In the genomic region with DNA sequence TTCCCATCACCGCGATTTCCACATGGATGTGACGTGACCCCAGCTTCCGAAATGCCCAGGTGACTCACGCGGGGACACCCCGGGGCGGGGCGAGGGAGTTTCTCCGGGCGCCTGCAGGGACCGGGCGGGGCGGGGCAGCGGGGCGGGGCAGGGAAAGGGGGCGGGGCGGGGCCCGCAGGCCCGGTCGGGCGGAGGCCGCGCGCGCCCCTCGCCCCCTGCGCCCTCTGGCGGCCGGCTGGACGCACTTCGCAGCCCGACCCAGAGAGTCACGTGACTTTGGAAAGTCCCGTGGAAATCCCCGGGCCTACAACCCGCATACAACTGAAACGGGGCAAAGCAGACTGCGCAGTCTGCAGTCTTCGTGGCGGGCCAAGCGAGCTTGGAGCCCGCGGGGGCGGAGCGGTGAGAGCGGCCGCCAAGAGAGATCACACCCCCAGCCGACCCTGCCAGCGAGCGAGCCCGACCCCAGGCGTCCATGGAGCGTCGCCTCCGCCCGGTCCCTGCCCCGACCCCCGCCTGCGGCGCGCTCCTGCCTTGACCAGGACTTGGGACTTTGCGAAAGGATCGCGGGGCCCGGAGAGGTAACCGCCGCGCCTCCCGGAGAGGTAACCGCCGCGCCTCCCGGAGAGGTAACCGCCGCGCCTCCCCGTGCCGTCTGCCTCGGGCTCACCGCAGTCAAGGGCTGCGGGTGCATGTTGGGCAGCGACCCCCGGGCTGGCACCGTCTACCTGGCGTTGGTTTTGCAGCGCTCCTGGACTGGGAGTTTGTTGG, we compare ENCODE assay signal across 8 cellular contexts. TPM values are rescaled to one million over a fixed set of nuclear protein-coding genes. Genes with fewer than 3 reads are reported as not detected.
DNase-seq lines count a peak whose midpoint lies in the region; ATAC-seq and TF ChIP-seq lines count a peak whose summit lies in the region.

A gene (plus strand): TSS at position 346 of the 771 bp plus-strand sequence. CDS start 3,969 bp downstream, outside the sequence.

- H3K4me1 ChIP-seq in colonic mucosa, result peaks cover 4% of the 10 kb centered on the region

- H3K9me3 ChIP-seq in colonic mucosa, result no peaks in the 10 kb centered on the region

- CTCF ChIA-PET in BJ (lab: Yijun Ruan, JAX), result interaction anchor here (0.6 to 4.0 kb wide), 43 partner anchors 9 to 1187 kb away, joined by 3 to 38 read pairs (median 4); no protein-coding TSS in a partner anchor

- H3K36me3 ChIP-seq in BJ (ENCODE audit: control insufficient read depth, insufficient read depth, low read length), result no peaks in the 10 kb centered on the region
- H3K36me3 ChIP-seq in colonic mucosa, result no peaks in the 10 kb centered on the region

- TF ChIP-seq CTCF in BJ (IDR thresholded peaks at IDR 0.05; ENCODE audit: insufficient read depth, low read depth, low read length), result peak; percentile 66
- TF ChIP-seq CTCF in colonic mucosa (IDR thresholded peaks at IDR 0.05), result peak; percentile 55

- peak; percentile 54 for ATAC-seq in GM19043 (IDR thresholded peaks at IDR 0.05; ENCODE audit: low read depth, unreplicated experiment)
- ATAC-seq in HG03354 (IDR thresholded peaks at IDR 0.05; ENCODE audit: poor library complexity, severe bottlenecking, unreplicated experiment), result peak; percentile 78
- peak; percentile 90 for ATAC-seq in left lobe of liver

- intact Hi-C loops in colonic mucosa (cut with DNase I), result loop anchor here (2.0 kb wide), 1 partner anchor 158 kb away; no protein-coding TSS in a partner anchor

- POLR2A ChIA-PET in BJ (lab: Charles Lee), result no interaction called here

- H3K9ac ChIP-seq in colonic mucosa (ENCODE audit: low read depth in 2 of 2, low read length in 2 of 2), result peak within 1 kb of the TSS; percentile 98 to 99

- DNase-seq in BJ (ENCODE audit: low read depth), result peak; percentile 49
- peak; percentile 59 for DNase-seq in NCI-H510A (lab: John Stamatoyannopoulos, UW)
- DNase-seq in activated CD4-positive, alpha-beta T cell treated with anti-CD3 and anti-CD28 coated beads for 4 hours, result peak; percentile 94 to 95
- DNase-seq in colonic mucosa, result peak; percentile 95
- DNase-seq in left lobe of liver (ENCODE audit: low spot score), result peak; percentile 96
- peak; percentile 96 to 97 for DNase-seq in stimulated activated CD4-positive, alpha-beta T cell treated with anti-CD3 and anti-CD28 coated beads, Interleukin-2, amount 100 ng/mL, for 24 hours

- H3K27me3 ChIP-seq in BJ (ENCODE audit: control insufficient read depth, insufficient read depth, low read length) (no peaks in the 10 kb centered on the region), colonic mucosa (no peaks in the 10 kb centered on the region)

- peak within 1 kb of the TSS; percentile 99 for H3K27ac ChIP-seq in colonic mucosa

- peak within 1 kb of the TSS; percentile 86 for H3K4me3 ChIP-seq in BJ (ENCODE audit: low read depth, low read length)
- H3K4me3 ChIP-seq in colonic mucosa, result peak within 1 kb of the TSS; percentile 91

RNA-seq across cellular contexts. Expression of the gene that starts here (rescaled TPM):
- 5.7 and 6.3 TPM in 2 replicates for polyA plus RNA-seq in BJ (2011; rRNA removed)
- 2.0 and 2.6 TPM in 2 replicates for polyA minus RNA-seq in BJ (2011; rRNA and poly(A)+ RNA removed)
- total RNA-seq in colonic mucosa (10 to 100 TPM; 18.1 to 46.3 TPM), left lobe of liver (8.8 TPM)

Comparison
In these comparisons a context has a peak if more than half of its experiments do, and no peak if none do; other contexts are left out.
1. Peak in every context shown above with its lines: DNase-seq, ATAC-seq, H3K4me3 ChIP-seq and H3K27ac ChIP-seq.